ENCODE assay signal across 3 cellular contexts in genomic region chr2:166249318-166249717, GRCh38.
"Had no signal": no experiment of that assay in that cellular context is flagged by ENCODE, and none has a peak within 500 bp of the region (broad histone marks: within the 10 kb centered on the region; RNA-seq: fewer than 3 reads in every experiment).

No MANE protein-coding gene starts in this region.

- H3K4me3 ChIP-seq: GM12878 had no signal

- DNase-seq: GDM1, GF-D8 had no signal

- ATAC-seq: GM12878 had no signal
